In the genomic region with DNA sequence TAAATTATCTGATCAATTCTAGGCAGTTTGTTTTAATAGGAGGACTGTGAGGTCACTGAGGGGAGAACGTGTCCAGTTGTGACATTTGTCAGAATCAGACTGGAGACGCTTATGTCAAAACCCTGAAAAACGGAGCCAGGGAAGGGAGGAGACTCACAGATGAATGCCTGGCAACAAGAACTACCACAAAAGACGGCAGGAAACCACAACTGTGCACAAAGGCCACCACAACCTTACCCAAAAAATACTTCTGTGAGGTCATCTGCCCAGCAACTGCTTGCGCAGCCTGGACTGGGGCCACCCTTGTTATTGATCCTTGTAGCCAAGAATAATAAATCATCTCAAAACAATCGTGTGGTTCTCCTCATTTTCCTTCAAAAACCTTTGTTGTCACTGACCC, we compare ENCODE assay signal across 9 cellular contexts.
A peak's percentile ranks its signal among the peaks of the same experiment; 100 is the strongest.
DNase-seq lines count a peak whose midpoint lies in the region; ATAC-seq and TF ChIP-seq lines count a peak whose summit lies in the region.
"Had no signal": no experiment of that assay in that cellular context is flagged by ENCODE, and none has a peak within 500 bp of the region (broad histone marks: within the 10 kb centered on the region; RNA-seq: fewer than 3 reads in every experiment).

No MANE protein-coding gene starts in this region.

- H3K79me2 ChIP-seq in OCI-LY7 (ENCODE audit: insufficient read depth, low read depth, low read length) (no peaks in the 10 kb centered on the region), trophoblast cell (ENCODE audit: control insufficient read depth, insufficient read depth, low read length, poor library complexity) (no peaks in the 10 kb centered on the region)

- ATAC-seq in GM21529 (IDR thresholded peaks at IDR 0.05; ENCODE audit: unreplicated experiment) = peak; percentile 64
- ATAC-seq in central memory CD8-positive, alpha-beta T cell (replicated peaks; ENCODE audit: extremely low read depth, poor library complexity, severe bottlenecking) = peak; percentile 81

- no peaks in the 10 kb centered on the region for H4K20me1 ChIP-seq in BLaER1
- no peaks in the 10 kb centered on the region for H4K20me1 ChIP-seq in OCI-LY7 (ENCODE audit: insufficient read depth, low read length)

- no peak overlapping the region for H2BK5ac ChIP-seq in trophoblast cell (ENCODE audit: low read depth, low read length, poor library complexity)

- no peaks in the 10 kb centered on the region for H3K9me2 ChIP-seq in OCI-LY7 (ENCODE audit: insufficient read depth, low read length)

- H3K14ac ChIP-seq in trophoblast cell (ENCODE audit: low read length) = no peak overlapping the region

- H4K8ac ChIP-seq in trophoblast cell (ENCODE audit: low read depth, low read length) = no peak overlapping the region

- H2AK5ac ChIP-seq in trophoblast cell (ENCODE audit: low read length) = no peak overlapping the region

- H3K27me3 Mint-ChIP-seq in central memory CD8-positive, alpha-beta T cell = peaks cover 85% of the 10 kb centered on the region

- no peaks in the 10 kb centered on the region for H3K79me1 ChIP-seq in trophoblast cell (ENCODE audit: low read length)

- H3K9me3 Mint-ChIP-seq in central memory CD8-positive, alpha-beta T cell = no peaks in the 10 kb centered on the region

- H3K36me3 ChIP-seq in BLaER1 (no peaks in the 10 kb centered on the region), OCI-LY7 (ENCODE audit: insufficient read depth, low read length) (no peaks in the 10 kb centered on the region), trophoblast cell (ENCODE audit: control insufficient read depth in 1 of 2, insufficient read depth in 2 of 2, low read length in 2 of 2) (no peaks in the 10 kb centered on the region)
- H3K36me3 ChIP-seq: prostate gland had no signal

- no peak overlapping the region for H2BK120ac ChIP-seq in trophoblast cell (ENCODE audit: insufficient read depth, low read length, poor library complexity)

- no peak overlapping the region for H2BK12ac ChIP-seq in trophoblast cell (ENCODE audit: low read length)

- H3K9ac ChIP-seq in BLaER1 = no peak overlapping the region
- H3K9ac ChIP-seq in trophoblast cell (ENCODE audit: low read length) = no peak overlapping the region

- POLR2A ChIA-PET in OCI-LY7 (lab: Charles Lee) = no interaction called here

- H3K9me3 ChIP-seq in BLaER1 = no peaks in the 10 kb centered on the region
- H3K9me3 ChIP-seq in OCI-LY7 (ENCODE audit: low read length) = no peaks in the 10 kb centered on the region
- H3K9me3 ChIP-seq in trophoblast cell (ENCODE audit: insufficient read depth, low read depth, low read length) = no peaks in the 10 kb centered on the region
- H3K9me3 ChIP-seq: prostate gland had no signal

- no CpG with 5 or more reads among the region's 6 CpGs for WGBS in trophoblast cell (ENCODE audit: extremely low coverage, insufficient coverage, insufficient read length)

- intact Hi-C loops in OCI-LY7 (cut with micrococcal nuclease; ENCODE audit: unreplicated experiment) = no loop called here

- H4K12ac ChIP-seq in trophoblast cell (ENCODE audit: low read depth, low read length) = no peak overlapping the region

- TF ChIP-seq CTCF in OCI-LY7 (conservative IDR thresholded peaks at IDR 0.05; ENCODE audit: low read length) = no peak

- no peak overlapping the region for H2AFZ ChIP-seq in OCI-LY7 (ENCODE audit: low read length)
- no peak overlapping the region for H2AFZ ChIP-seq in trophoblast cell (ENCODE audit: insufficient read depth, low read length, poor library complexity)

- CTCF ChIA-PET in OCI-LY7 (lab: Charles Lee; ENCODE audit: unreplicated experiment) = no interaction called here

- BruUV-seq in OCI-LY7 (replicated peaks; lab: Mats Ljungman, UMichigan) = no TSS peak

- H3K4me1 ChIP-seq in BLaER1 (peaks cover 75% of the 10 kb centered on the region), OCI-LY7 (ENCODE audit: insufficient read depth, low read length, poor library complexity, severe bottlenecking) (no peaks in the 10 kb centered on the region), trophoblast cell (ENCODE audit: control insufficient read depth in 1 of 2, insufficient read depth in 2 of 2, low read length in 2 of 2) (no peaks in the 10 kb centered on the region)
- H3K4me1 ChIP-seq: prostate gland had no signal

- H3K27ac Mint-ChIP-seq in central memory CD8-positive, alpha-beta T cell (ENCODE audit: low read depth) = peak overlapping the region; percentile 44

- H3K4me1 Mint-ChIP-seq in central memory CD8-positive, alpha-beta T cell = peaks cover 38% of the 10 kb centered on the region

- H3K4me2 ChIP-seq in BLaER1 (peak overlapping the region; percentile 79), OCI-LY7 (ENCODE audit: low read length) (no peak overlapping the region), trophoblast cell (ENCODE audit: low read length) (no peak overlapping the region)

- no peak overlapping the region for H3K23ac ChIP-seq in trophoblast cell (ENCODE audit: low read length)

- H3K27ac ChIP-seq in BLaER1 (0 out of 2 replicates have a peak overlapping the region, but pooled peaks have one; percentile 29), OCI-LY7 (ENCODE audit: low read depth, low read length, poor library complexity, severe bottlenecking) (no peak overlapping the region), trophoblast cell (ENCODE audit: low read depth, low read length) (no peak overlapping the region)
- H3K27ac ChIP-seq: prostate gland had no signal

- H3K27me3 ChIP-seq in BLaER1 (no peaks in the 10 kb centered on the region), trophoblast cell (ENCODE audit: insufficient read depth, low read length) (no peaks in the 10 kb centered on the region)

- no peak overlapping the region for H3K18ac ChIP-seq in trophoblast cell (ENCODE audit: low read length)

- no peak overlapping the region for H3K4me3 ChIP-seq in BLaER1
- H3K4me3 ChIP-seq in OCI-LY7 (ENCODE audit: low read depth, low read length, poor library complexity, severe bottlenecking) = no peak overlapping the region
- no peak overlapping the region for H3K4me3 ChIP-seq in trophoblast cell (ENCODE audit: low read depth, low read length)
- H3K4me3 ChIP-seq: prostate gland had no signal

- peaks cover 2% of the 10 kb centered on the region for H3K36me3 Mint-ChIP-seq in central memory CD8-positive, alpha-beta T cell (ENCODE audit: insufficient read depth)

- H4K91ac ChIP-seq in trophoblast cell (ENCODE audit: low read depth, low read length) = no peak overlapping the region

- no peak overlapping the region for H3K4ac ChIP-seq in trophoblast cell (ENCODE audit: low read depth, low read length)

- peak; percentile 19 for DNase-seq in T follicular helper cell (ENCODE audit: low read depth)
- peak in 1 of 2 donors; percentile 56 for DNase-seq in central memory CD8-positive, alpha-beta T cell (ENCODE audit: low spot score in 2 of 2)
- DNase-seq in OCI-LY7 (ENCODE audit: low spot score) = no peak
- no peak for DNase-seq in trophoblast cell
- no peak for DNase-seq in HuH-7 (ENCODE audit: low spot score)
- DNase-seq in COR-L47 (lab: John Stamatoyannopoulos, UW) = no peak

- peak overlapping the region; percentile 57 for H3K4me3 Mint-ChIP-seq in central memory CD8-positive, alpha-beta T cell
